ENCODE assay signal across 8 cellular contexts in genomic region chr12:80909370-80909769, GRCh38.
"Had no signal": no experiment of that assay in that cellular context is flagged by ENCODE, and none has a peak within 500 bp of the region (broad histone marks: within the 10 kb centered on the region; RNA-seq: fewer than 3 reads in every experiment).

No MANE protein-coding gene starts in this region.

- ATAC-seq: GM23338, HCT116 had no signal

- DNase-seq: GM23248, GOT3, H7, H9, HCEC 1CT, HFFc6 had no signal
